Comparison of ENCODE assay signal across 18 cellular contexts in genomic region chr5:180338001-180338707, GRCh38. TPM values are rescaled to one million over a fixed set of nuclear protein-coding genes. Genes with fewer than 3 reads are reported as not detected.
A peak's percentile ranks its signal among the peaks of the same experiment; 100 is the strongest.
DNase-seq lines count a peak whose midpoint lies in the region; ATAC-seq and TF ChIP-seq lines count a peak whose summit lies in the region.
"Had no signal": no experiment of that assay in that cellular context is flagged by ENCODE, and none has a peak within 500 bp of the region (broad histone marks: within the 10 kb centered on the region; RNA-seq: fewer than 3 reads in every experiment).

No MANE protein-coding gene starts in this region.

- peaks cover 6 to 13% of the 10 kb centered on the region in 2 donors for H3K27me3 Mint-ChIP-seq in natural killer cell treated with Interleukin-12 subunit alpha and Interleukin-12 subunit beta and Interleukin-15 and Interleukin-18, amount 100 ng/mL, for 72 hours
- peaks cover 18% of the 10 kb centered on the region for H3K27me3 Mint-ChIP-seq in activated naive CD4-positive, alpha-beta T cell treated with anti-CD3 and anti-CD28 coated beads, Interleukin-2, amount 10 ng/mL, durations not matched to agents 7 days and 5 days

- H3K4me3 Mint-ChIP-seq in natural killer cell treated with Interleukin-12 subunit alpha and Interleukin-12 subunit beta and Interleukin-15 and Interleukin-18, amount 100 ng/mL, for 72 hours: no peak overlapping the region
- no peak overlapping the region for H3K4me3 Mint-ChIP-seq in activated naive CD4-positive, alpha-beta T cell treated with anti-CD3 and anti-CD28 coated beads, Interleukin-2, amount 10 ng/mL, durations not matched to agents 7 days and 5 days
- H3K4me3 Mint-ChIP-seq: CD8-positive, alpha-beta T cell had no signal

- CTCF ChIA-PET in activated naive CD4-positive, alpha-beta T cell treated with anti-CD3 and anti-CD28 coated beads, Interleukin-2, amount 10 ng/mL, durations not matched to agents 7 days and 5 days (lab: Charles Lee): interaction anchor here (3.2 kb wide), 1 partner anchor 9 kb away, joined by 10 read pairs; no protein-coding TSS in a partner anchor

- H3K9ac ChIP-seq in skeletal muscle satellite cell (ENCODE audit: low read depth, low read length): no peak overlapping the region
- H3K9ac ChIP-seq: BLaER1 treated with 17β-estradiol and CSF1 and Interleukin-3, amounts not matched to agents 10 nM and 100 nM had no signal

- H3K9me3 ChIP-seq in RWPE2 (ENCODE audit: severe bottlenecking) (no peaks in the 10 kb centered on the region), skeletal muscle satellite cell (replicated peaks; ENCODE audit: low read length) (no peaks in the 10 kb centered on the region)
- H3K9me3 ChIP-seq: BLaER1 treated with 17β-estradiol and CSF1 and Interleukin-3, amounts not matched to agents 10 nM and 100 nM had no signal

- H3K36me3 ChIP-seq in RWPE2 (ENCODE audit: low read depth): no peaks in the 10 kb centered on the region
- peaks cover 34% of the 10 kb centered on the region for H3K36me3 ChIP-seq in skeletal muscle satellite cell (ENCODE audit: insufficient read depth, low read length)
- H3K36me3 ChIP-seq: BLaER1 treated with 17β-estradiol and CSF1 and Interleukin-3, amounts not matched to agents 10 nM and 100 nM had no signal

- DNase-seq in AG10803 (ENCODE audit: low read depth) (peak; percentile 38), RWPE2 (ENCODE audit: low spot score) (peak; percentile 32), iris pigment epithelial cell (ENCODE audit: low read depth) (peak; percentile 66)
- no peak for DNase-seq in natural killer cell treated with Interleukin-12 subunit alpha and Interleukin-12 subunit beta and Interleukin-15 and Interleukin-18, amount 100 ng/mL, for 72 hours (ENCODE audit: low spot score)
- DNase-seq in activated naive CD4-positive, alpha-beta T cell treated with anti-CD3 and anti-CD28 coated beads, Interleukin-2, amount 10 ng/mL, durations not matched to agents 7 days and 5 days: no peak
- DNase-seq: Calu3; CD8-positive, alpha-beta T cell; GF-D8; GOT3; NCI-H1105 treated with DMSO at 0.1 percent for 48 hours; NCI-H1694; NCI-H510A treated with DMSO at 0.1 percent for 48 hours; NCI-H82; SIG-M5 had no signal

- H3K4me2 ChIP-seq in skeletal muscle satellite cell (ENCODE audit: low read length): no peak overlapping the region
- H3K4me2 ChIP-seq: BLaER1 treated with 17β-estradiol and CSF1 and Interleukin-3, amounts not matched to agents 10 nM and 100 nM had no signal

- no peak overlapping the region for H3K27ac ChIP-seq in RWPE2 (ENCODE audit: poor library complexity, severe bottlenecking)
- H3K27ac ChIP-seq: BLaER1 treated with 17β-estradiol and CSF1 and Interleukin-3, amounts not matched to agents 10 nM and 100 nM had no signal

- H3K36me3 Mint-ChIP-seq in natural killer cell treated with Interleukin-12 subunit alpha and Interleukin-12 subunit beta and Interleukin-15 and Interleukin-18, amount 100 ng/mL, for 72 hours: no peaks in the 10 kb centered on the region
- H3K36me3 Mint-ChIP-seq in activated naive CD4-positive, alpha-beta T cell treated with anti-CD3 and anti-CD28 coated beads, Interleukin-2, amount 10 ng/mL, durations not matched to agents 7 days and 5 days: no peaks in the 10 kb centered on the region
- H3K36me3 Mint-ChIP-seq: CD8-positive, alpha-beta T cell had no signal

- no peaks in the 10 kb centered on the region for H3K9me3 Mint-ChIP-seq in natural killer cell treated with Interleukin-12 subunit alpha and Interleukin-12 subunit beta and Interleukin-15 and Interleukin-18, amount 100 ng/mL, for 72 hours
- no peaks in the 10 kb centered on the region for H3K9me3 Mint-ChIP-seq in activated naive CD4-positive, alpha-beta T cell treated with anti-CD3 and anti-CD28 coated beads, Interleukin-2, amount 10 ng/mL, durations not matched to agents 7 days and 5 days
- H3K9me3 Mint-ChIP-seq: CD8-positive, alpha-beta T cell had no signal

- no peak for TF ChIP-seq CTCF in AG10803 (conservative IDR thresholded peaks at IDR 0.05; ENCODE audit: low read length)
- TF ChIP-seq CTCF in RWPE2 (IDR thresholded peaks at IDR 0.05; ENCODE audit: poor library complexity, severe bottlenecking): no peak

- H3K4me3 ChIP-seq in AG10803 (ENCODE audit: low read length): no peak overlapping the region
- H3K4me3 ChIP-seq in RWPE2 (ENCODE audit: severe bottlenecking): no peak overlapping the region
- peak overlapping the region; percentile 23 for H3K4me3 ChIP-seq in skeletal muscle satellite cell (ENCODE audit: low read length)
- H3K4me3 ChIP-seq: BLaER1 treated with 17β-estradiol and CSF1 and Interleukin-3, amounts not matched to agents 10 nM and 100 nM; K562 had no signal

- H3K27me3 ChIP-seq in RWPE2 (ENCODE audit: insufficient read depth, poor library complexity, severe bottlenecking) (no peaks in the 10 kb centered on the region), skeletal muscle satellite cell (ENCODE audit: control insufficient read depth, insufficient read depth, low read length) (no peaks in the 10 kb centered on the region)
- H3K27me3 ChIP-seq: BLaER1 treated with 17β-estradiol and CSF1 and Interleukin-3, amounts not matched to agents 10 nM and 100 nM had no signal

- H3K27ac Mint-ChIP-seq in natural killer cell treated with Interleukin-12 subunit alpha and Interleukin-12 subunit beta and Interleukin-15 and Interleukin-18, amount 100 ng/mL, for 72 hours: no peak overlapping the region
- H3K27ac Mint-ChIP-seq in activated naive CD4-positive, alpha-beta T cell treated with anti-CD3 and anti-CD28 coated beads, Interleukin-2, amount 10 ng/mL, durations not matched to agents 7 days and 5 days: no peak overlapping the region
- H3K27ac Mint-ChIP-seq: CD8-positive, alpha-beta T cell had no signal

- peaks cover 0 to 3% of the 10 kb centered on the region in 2 donors for H3K4me1 Mint-ChIP-seq in natural killer cell treated with Interleukin-12 subunit alpha and Interleukin-12 subunit beta and Interleukin-15 and Interleukin-18, amount 100 ng/mL, for 72 hours (ENCODE audit: low read depth in 2 of 2)
- H3K4me1 Mint-ChIP-seq in activated naive CD4-positive, alpha-beta T cell treated with anti-CD3 and anti-CD28 coated beads, Interleukin-2, amount 10 ng/mL, durations not matched to agents 7 days and 5 days: no peaks in the 10 kb centered on the region

- ATAC-seq in RWPE2 (ENCODE audit: low read depth) (no peak), GM21576 (IDR thresholded peaks at IDR 0.05; ENCODE audit: unreplicated experiment) (no peak)
- ATAC-seq in natural killer cell treated with Interleukin-12 subunit alpha and Interleukin-12 subunit beta and Interleukin-15 and Interleukin-18, amount 100 ng/mL, for 72 hours: no peak
- ATAC-seq: CD8-positive, alpha-beta T cell; K562 had no signal

- H3K4me1 ChIP-seq in RWPE2 (ENCODE audit: insufficient read depth, poor library complexity, severe bottlenecking): peaks cover 8% of the 10 kb centered on the region
- peaks cover 59% of the 10 kb centered on the region for H3K4me1 ChIP-seq in skeletal muscle satellite cell (ENCODE audit: control insufficient read depth, insufficient read depth, low read length)

RNA-seq across cellular contexts. Expression of gene GFPT2, which starts 15.0 kb away (rescaled TPM):
- 140 and 190 TPM in 2 replicates for total RNA-seq in skeletal muscle satellite cell (2012; rRNA removed)
- total RNA-seq in natural killer cell treated with Interleukin-12 subunit alpha and Interleukin-12 subunit beta and Interleukin-15 and Interleukin-18, amount 100 ng/mL, for 72 hours: under 1 TPM in 1 of 2 donors, not detected in 1; 0.29 TPM
- total RNA-seq: Calu3 had no signal

RNA-seq across cellular contexts. Expression of gene MAPK9, which starts 46.3 kb away (rescaled TPM):
- 20.3 and 22.5 TPM in 2 replicates for total RNA-seq in skeletal muscle satellite cell (2012; rRNA removed)
- 10 to 100 TPM; 41.2 to 47.0 TPM for total RNA-seq in natural killer cell treated with Interleukin-12 subunit alpha and Interleukin-12 subunit beta and Interleukin-15 and Interleukin-18, amount 100 ng/mL, for 72 hours

Comparison
In these comparisons a context has a peak if more than half of its experiments do, and no peak if none do; other contexts are left out.
1. DNase-seq: peak in AG10803 (single experiment), RWPE2 (single experiment) and iris pigment epithelial cell (single experiment); none in natural killer cell treated with Interleukin-12 subunit alpha and Interleukin-12 subunit beta and Interleukin-15 and Interleukin-18, amount 100 ng/mL, for 72 hours (single experiment) and activated naive CD4-positive, alpha-beta T cell treated with anti-CD3 and anti-CD28 coated beads, Interleukin-2, amount 10 ng/mL, durations not matched to agents 7 days and 5 days (single experiment).